Comparison of ENCODE assay signal across 14 cellular contexts in genomic region chr7:110987130-110987693, GRCh38.
DNase-seq lines count a peak whose midpoint lies in the region; TF ChIP-seq lines count a peak whose summit lies in the region.
"Had no signal": no experiment of that assay in that cellular context is flagged by ENCODE, and none has a peak within 500 bp of the region (broad histone marks: within the 10 kb centered on the region; RNA-seq: fewer than 3 reads in every experiment).

No MANE protein-coding gene starts in this region.

- no peak for TF ChIP-seq RAD21 in SK-N-SH (IDR thresholded peaks at IDR 0.05; ENCODE audit: low read length)

- CTCF ChIA-PET in SK-N-SH (lab: Yijun Ruan, JAX), result no interaction called here
- CTCF ChIA-PET in activated CD4-positive, alpha-beta memory T cell treated with anti-CD3 and anti-CD28 coated beads for 36 hours (lab: Charles Lee), result no interaction called here

- no peak overlapping the region for H3K27ac Mint-ChIP-seq in activated CD4-positive, alpha-beta memory T cell treated with anti-CD3 and anti-CD28 coated beads for 36 hours
- H3K27ac Mint-ChIP-seq: CD4-positive, alpha-beta memory T cell had no signal

- no peak overlapping the region for H3K4me3 Mint-ChIP-seq in activated CD4-positive, alpha-beta memory T cell treated with anti-CD3 and anti-CD28 coated beads for 36 hours
- H3K4me3 Mint-ChIP-seq: CD4-positive, alpha-beta memory T cell had no signal

- no peaks in the 10 kb centered on the region for H3K4me1 Mint-ChIP-seq in activated CD4-positive, alpha-beta memory T cell treated with anti-CD3 and anti-CD28 coated beads for 36 hours (ENCODE audit: low read depth)
- H3K4me1 Mint-ChIP-seq: CD4-positive, alpha-beta memory T cell had no signal

- no peak overlapping the region for H3K4me3 ChIP-seq in SK-N-SH (ENCODE audit: low read depth in 2 of 2, low read length in 1 of 2)
- H3K4me3 ChIP-seq in left ventricle myocardium inferior, result no peak overlapping the region
- H3K4me3 ChIP-seq: A549, HAP-1 had no signal

- H3K9me2 ChIP-seq in SK-N-SH, result no peaks in the 10 kb centered on the region

- no peaks in the 10 kb centered on the region for H3K79me2 ChIP-seq in SK-N-SH (ENCODE audit: insufficient read depth)

- no peaks in the 10 kb centered on the region for H4K20me1 ChIP-seq in SK-N-SH (ENCODE audit: insufficient read depth)

- TF ChIP-seq CTCF in SK-N-SH (IDR thresholded peaks at IDR 0.05) (no peak), left ventricle myocardium inferior (IDR thresholded peaks at IDR 0.05; ENCODE audit: borderline replicate concordance) (no peak)

- no peaks in the 10 kb centered on the region for H3K27me3 Mint-ChIP-seq in activated CD4-positive, alpha-beta memory T cell treated with anti-CD3 and anti-CD28 coated beads for 36 hours
- H3K27me3 Mint-ChIP-seq: CD4-positive, alpha-beta memory T cell had no signal

- TF ChIP-seq EP300 in SK-N-SH (IDR thresholded peaks at IDR 0.05; ENCODE audit: borderline replicate concordance in 1 of 2, low read depth in 1 of 2, low read length in 1 of 2), result no peak

- no peaks in the 10 kb centered on the region for H3K36me3 Mint-ChIP-seq in activated CD4-positive, alpha-beta memory T cell treated with anti-CD3 and anti-CD28 coated beads for 36 hours
- H3K36me3 Mint-ChIP-seq: CD4-positive, alpha-beta memory T cell had no signal

- DNase-seq in SK-N-SH, result no peak
- DNase-seq in astrocyte of the hippocampus (ENCODE audit: low read depth, low spot score), result peak; percentile 11
- no peak for DNase-seq in left ventricle myocardium inferior
- no peak for DNase-seq in glomerular visceral epithelial cell (ENCODE audit: extremely low spot score)
- DNase-seq in activated CD4-positive, alpha-beta memory T cell treated with anti-CD3 and anti-CD28 coated beads for 36 hours, result no peak
- no peak for DNase-seq in NCI-H526 (lab: John Stamatoyannopoulos, UW)
- DNase-seq: BE2C; CD4-positive, alpha-beta memory T cell; DMS79; EL; GDM1 had no signal

- H3K4me2 ChIP-seq in SK-N-SH, result no peak overlapping the region
- H3K4me2 ChIP-seq: A549 had no signal

- H3K9me3 ChIP-seq in SK-N-SH (no peaks in the 10 kb centered on the region), left ventricle myocardium inferior (replicated peaks) (no peaks in the 10 kb centered on the region)
- H3K9me3 ChIP-seq: A549, BE2C, HAP-1 had no signal

- H2AFZ ChIP-seq in SK-N-SH (ENCODE audit: low read depth), result no peak overlapping the region

- H3K27ac ChIP-seq in SK-N-SH (ENCODE audit: low read depth in 2 of 2, low read length in 1 of 2), result peak overlapping the region in 1 of 2 experiments; percentile 39; a peak in 1 of 4 replicates
- H3K27ac ChIP-seq in left ventricle myocardium inferior (replicated peaks), result peak overlapping the region; percentile 58
- H3K27ac ChIP-seq: A549, C4-2B had no signal

- no peaks in the 10 kb centered on the region for H3F3A ChIP-seq in SK-N-SH (replicated peaks; ENCODE audit: insufficient read depth)

- WGBS in SK-N-SH (ENCODE audit: low lambda C conversion rate), result 89% methylated on average over 1 of the region's 1 CpG

- H3K4me1 ChIP-seq in SK-N-SH (ENCODE audit: control insufficient read depth in 1 of 2, insufficient read depth in 2 of 2, low read depth in 1 of 2, low read length in 1 of 2) (peaks cover 0 to 23% of the 10 kb centered on the region in 2 experiments; a peak in 2 of 4 replicates), left ventricle myocardium inferior (peaks cover 40% of the 10 kb centered on the region)
- H3K4me1 ChIP-seq: A549, HAP-1 had no signal

- no peaks in the 10 kb centered on the region for H3K9me3 Mint-ChIP-seq in activated CD4-positive, alpha-beta memory T cell treated with anti-CD3 and anti-CD28 coated beads for 36 hours

- intact Hi-C loops in left ventricle myocardium inferior (cut with micrococcal nuclease), result no loop called here
- intact Hi-C loops in activated CD4-positive, alpha-beta memory T cell treated with anti-CD3 and anti-CD28 coated beads for 36 hours (cut with micrococcal nuclease), result no loop called here

- H3K27me3 ChIP-seq in SK-N-SH (ENCODE audit: insufficient read depth) (no peaks in the 10 kb centered on the region), left ventricle myocardium inferior (ENCODE audit: low read depth) (no peaks in the 10 kb centered on the region)
- H3K27me3 ChIP-seq: BE2C had no signal

- POLR2A ChIA-PET in SK-N-SH (lab: Yijun Ruan, JAX), result no interaction called here
- POLR2A ChIA-PET in activated CD4-positive, alpha-beta memory T cell treated with anti-CD3 and anti-CD28 coated beads for 36 hours (lab: Charles Lee), result no interaction called here

- no peaks in the 10 kb centered on the region for H3K36me3 ChIP-seq in SK-N-SH (replicated peaks in 1 of 2; ENCODE audit: control insufficient read depth in 1 of 2, insufficient read depth in 2 of 2, low read length in 1 of 2)
- no peaks in the 10 kb centered on the region for H3K36me3 ChIP-seq in left ventricle myocardium inferior
- H3K36me3 ChIP-seq: BE2C, HAP-1 had no signal

- no peak overlapping the region for H3K9ac ChIP-seq in SK-N-SH

TF ChIP-seq in SK-N-SH, 30 proteins besides CTCF, POLR2A, EP300 and RAD21:
- TF ChIP-seq MEF2A (IDR thresholded peaks at IDR 0.05; ENCODE audit: borderline replicate concordance, low read depth) (no peak), MXI1 (IDR thresholded peaks at IDR 0.05; ENCODE audit: low read depth, low read length) (no peak), NFIC (IDR thresholded peaks at IDR 0.05; ENCODE audit: borderline replicate concordance) (peak; percentile 61; the same call in 1 of the 2 replicates), TCF12 (IDR thresholded peaks at IDR 0.05) (0 out of 2 replicates have a peak, but pooled peaks have one; percentile 25), YY1 (IDR thresholded peaks at IDR 0.05; ENCODE audit: low read depth) (no peak), GABPA (IDR thresholded peaks at IDR 0.05; ENCODE audit: low read depth) (no peak), RCOR1 (IDR thresholded peaks at IDR 0.05; ENCODE audit: low read length) (0 out of 2 replicates have a peak, but pooled peaks have one; percentile 18)
- TF ChIP-seq, protein P1, sequence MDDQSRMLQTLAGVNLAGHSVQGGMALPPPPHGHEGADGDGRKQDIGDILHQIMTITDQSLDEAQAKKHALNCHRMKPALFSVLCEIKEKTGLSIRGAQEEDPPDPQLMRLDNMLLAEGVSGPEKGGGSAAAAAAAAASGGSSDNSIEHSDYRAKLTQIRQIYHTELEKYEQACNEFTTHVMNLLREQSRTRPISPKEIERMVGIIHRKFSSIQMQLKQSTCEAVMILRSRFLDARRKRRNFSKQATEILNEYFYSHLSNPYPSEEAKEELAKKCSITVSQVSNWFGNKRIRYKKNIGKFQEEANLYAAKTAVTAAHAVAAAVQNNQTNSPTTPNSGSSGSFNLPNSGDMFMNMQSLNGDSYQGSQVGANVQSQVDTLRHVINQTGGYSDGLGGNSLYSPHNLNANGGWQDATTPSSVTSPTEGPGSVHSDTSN (IDR thresholded peaks at IDR 0.05), result peak; percentile 67
- TF ChIP-seq, protein P2, sequence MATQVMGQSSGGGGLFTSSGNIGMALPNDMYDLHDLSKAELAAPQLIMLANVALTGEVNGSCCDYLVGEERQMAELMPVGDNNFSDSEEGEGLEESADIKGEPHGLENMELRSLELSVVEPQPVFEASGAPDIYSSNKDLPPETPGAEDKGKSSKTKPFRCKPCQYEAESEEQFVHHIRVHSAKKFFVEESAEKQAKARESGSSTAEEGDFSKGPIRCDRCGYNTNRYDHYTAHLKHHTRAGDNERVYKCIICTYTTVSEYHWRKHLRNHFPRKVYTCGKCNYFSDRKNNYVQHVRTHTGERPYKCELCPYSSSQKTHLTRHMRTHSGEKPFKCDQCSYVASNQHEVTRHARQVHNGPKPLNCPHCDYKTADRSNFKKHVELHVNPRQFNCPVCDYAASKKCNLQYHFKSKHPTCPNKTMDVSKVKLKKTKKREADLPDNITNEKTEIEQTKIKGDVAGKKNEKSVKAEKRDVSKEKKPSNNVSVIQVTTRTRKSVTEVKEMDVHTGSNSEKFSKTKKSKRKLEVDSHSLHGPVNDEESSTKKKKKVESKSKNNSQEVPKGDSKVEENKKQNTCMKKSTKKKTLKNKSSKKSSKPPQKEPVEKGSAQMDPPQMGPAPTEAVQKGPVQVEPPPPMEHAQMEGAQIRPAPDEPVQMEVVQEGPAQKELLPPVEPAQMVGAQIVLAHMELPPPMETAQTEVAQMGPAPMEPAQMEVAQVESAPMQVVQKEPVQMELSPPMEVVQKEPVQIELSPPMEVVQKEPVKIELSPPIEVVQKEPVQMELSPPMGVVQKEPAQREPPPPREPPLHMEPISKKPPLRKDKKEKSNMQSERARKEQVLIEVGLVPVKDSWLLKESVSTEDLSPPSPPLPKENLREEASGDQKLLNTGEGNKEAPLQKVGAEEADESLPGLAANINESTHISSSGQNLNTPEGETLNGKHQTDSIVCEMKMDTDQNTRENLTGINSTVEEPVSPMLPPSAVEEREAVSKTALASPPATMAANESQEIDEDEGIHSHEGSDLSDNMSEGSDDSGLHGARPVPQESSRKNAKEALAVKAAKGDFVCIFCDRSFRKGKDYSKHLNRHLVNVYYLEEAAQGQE (IDR thresholded peaks at IDR 0.05; ENCODE audit: low read depth, low read length), result no peak
